In genomic region chr7:129465080-129465479, GRCh38 we compare ENCODE assay signal across 24 cellular contexts.
"Had no signal": no experiment of that assay in that cellular context is flagged by ENCODE, and none has a peak within 500 bp of the region (broad histone marks: within the 10 kb centered on the region; RNA-seq: fewer than 3 reads in every experiment).

No MANE protein-coding gene starts in this region.

- DNase-seq: activated CD4-positive, alpha-beta memory T cell treated with anti-CD3 and anti-CD28 coated beads for 36 hours; activated CD4-positive, alpha-beta T cell treated with anti-CD3 and anti-CD28 coated beads, Interleukin-2, amount 10 ng/mL, durations not matched to agents 7 days and 5 days; activated CD4-positive, CD25-positive, alpha-beta regulatory T cell; activated CD8-positive, alpha-beta memory T cell treated with anti-CD3 and anti-CD28 coated beads for 24 hours; activated gamma-delta T cell treated with Interleukin-2 at 50 U/mL for 16 hours; activated naive CD4-positive, alpha-beta T cell treated with anti-CD3 and anti-CD28 coated beads, Interleukin-2, amount 50 U/mL, for 16 hours; activated naive CD8-positive, alpha-beta T cell treated with anti-CD3 and anti-CD28 coated beads, Interleukin-2, amount 50 U/mL, for 24 hours; activated T-cell treated with anti-CD3 and anti-CD28 coated beads, Interleukin-2, amount 50 U/mL, for 48 hours; amniotic stem cell; body of pancreas; central memory CD4-positive, alpha-beta T cell; MM.1S; NCI-H1105; NCI-H1436; NCI-H1930; NCI-H226; NCI-H774; PC-3; SHP77; T-helper 1 cell had no signal

- H3K4me3 ChIP-seq: ascending aorta, body of pancreas, coronary artery, SJSA1 had no signal

- H3K9me3 ChIP-seq: ascending aorta, body of pancreas, SJSA1 had no signal

- H3K4me1 ChIP-seq: ascending aorta, body of pancreas, SJSA1 had no signal

- H3K36me3 ChIP-seq: ascending aorta had no signal

- H3K27ac ChIP-seq: ascending aorta, body of pancreas, coronary artery, SJSA1, VCaP had no signal

- H3K27me3 ChIP-seq: ascending aorta, body of pancreas, SJSA1 had no signal

- ATAC-seq: activated naive CD8-positive, alpha-beta T cell treated with anti-CD3 and anti-CD28 coated beads, Interleukin-2, amount 50 U/mL, for 24 hours; body of pancreas; PC-3 had no signal
